Comparison of ENCODE assay signal across 30 cellular contexts in genomic region chr6:157754351-157754750, GRCh38.
A peak's percentile ranks its signal among the peaks of the same experiment; 100 is the strongest.
DNase-seq lines count a peak whose midpoint lies in the region; ATAC-seq, FAIRE-seq and TF ChIP-seq lines count a peak whose summit lies in the region.
"Had no signal": no experiment of that assay in that cellular context is flagged by ENCODE, and none has a peak within 500 bp of the region (broad histone marks: within the 10 kb centered on the region; RNA-seq: fewer than 3 reads in every experiment).

No MANE protein-coding gene starts in this region.

- H3K9me3 Mint-ChIP-seq in activated CD4-positive, alpha-beta T cell treated with anti-CD3 and anti-CD28 coated beads, Interleukin-2, amount 10 ng/mL, durations not matched to agents 24 days and 14 days: peaks cover 7% of the 10 kb centered on the region
- peaks cover 3% of the 10 kb centered on the region for H3K9me3 Mint-ChIP-seq in CD4-positive, alpha-beta T cell
- peaks cover 6% of the 10 kb centered on the region for H3K9me3 Mint-ChIP-seq in activated T-helper 1 cell treated with anti-CD3 and anti-CD28 coated beads, Interleukin-12 subunit alpha, Interleukin-12 subunit beta, Interleukin-2, Interleukin-4 antibody, amounts not matched to agents 30 ng/mL and 10 ng/mL and 1 ng/mL, durations not matched to agents 14 hours and 24 hours and 36 hours
- H3K9me3 Mint-ChIP-seq in naive thymus-derived CD4-positive, alpha-beta T cell: peaks cover 0 to 19% (median 6%) of the 10 kb centered on the region in 11 donors
- H3K9me3 Mint-ChIP-seq: natural killer cell had no signal

- POLR2A ChIA-PET in CD4-positive, alpha-beta T cell (lab: Charles Lee): interaction anchor here (0.9 to 3.7 kb wide), 2 partner anchors 119 to 131 kb away, joined by 3 to 23 read pairs; no protein-coding TSS in a partner anchor
- POLR2A ChIA-PET in naive thymus-derived CD4-positive, alpha-beta T cell (lab: Charles Lee): interaction anchor here (0.9 to 2.5 kb wide), 3 partner anchors 10 to 202 kb away, joined by 3 to 9 read pairs (median 5); no protein-coding TSS in a partner anchor

- no peaks in the 10 kb centered on the region for H3K36me3 Mint-ChIP-seq in activated CD4-positive, alpha-beta T cell treated with anti-CD3 and anti-CD28 coated beads, Interleukin-2, amount 10 ng/mL, durations not matched to agents 24 days and 14 days (ENCODE audit: low read depth)
- H3K36me3 Mint-ChIP-seq in CD4-positive, alpha-beta T cell (ENCODE audit: low read depth): no peaks in the 10 kb centered on the region
- peaks cover 9% of the 10 kb centered on the region for H3K36me3 Mint-ChIP-seq in activated T-helper 1 cell treated with anti-CD3 and anti-CD28 coated beads, Interleukin-12 subunit alpha, Interleukin-12 subunit beta, Interleukin-2, Interleukin-4 antibody, amounts not matched to agents 30 ng/mL and 10 ng/mL and 1 ng/mL, durations not matched to agents 14 hours and 24 hours and 36 hours (ENCODE audit: low read depth)
- peaks cover 0 to 7% (median 0%) of the 10 kb centered on the region in 5 donors for H3K36me3 Mint-ChIP-seq in naive thymus-derived CD4-positive, alpha-beta T cell
- H3K36me3 Mint-ChIP-seq: CD4-positive, alpha-beta memory T cell; natural killer cell had no signal

- no peak overlapping the region for H3K27ac ChIP-seq in CD4-positive, alpha-beta T cell (ENCODE audit: low read depth, low read length)
- no peak overlapping the region for H3K27ac ChIP-seq in naive thymus-derived CD4-positive, alpha-beta T cell (ENCODE audit: low read depth, low read length)
- no peak overlapping the region for H3K27ac ChIP-seq in kidney (ENCODE audit: low read depth in 2 of 2, low read length in 2 of 2)
- H3K27ac ChIP-seq: colonic mucosa, epithelial cell of prostate, PC-9, prostate gland, sigmoid colon, upper lobe of left lung had no signal

- H3K27ac Mint-ChIP-seq in activated CD4-positive, alpha-beta T cell treated with anti-CD3 and anti-CD28 coated beads, Interleukin-2, amount 10 ng/mL, durations not matched to agents 24 days and 14 days: peak overlapping the region; percentile 96
- peak overlapping the region; percentile 87 for H3K27ac Mint-ChIP-seq in CD4-positive, alpha-beta T cell
- peak overlapping the region; percentile 92 for H3K27ac Mint-ChIP-seq in activated T-helper 1 cell treated with anti-CD3 and anti-CD28 coated beads, Interleukin-12 subunit alpha, Interleukin-12 subunit beta, Interleukin-2, Interleukin-4 antibody, amounts not matched to agents 30 ng/mL and 10 ng/mL and 1 ng/mL, durations not matched to agents 14 hours and 24 hours and 36 hours
- H3K27ac Mint-ChIP-seq in naive thymus-derived CD4-positive, alpha-beta T cell: peak overlapping the region in 8 of 9 donors; percentile 80 to 98 (median 94)
- H3K27ac Mint-ChIP-seq: GM23338, natural killer cell had no signal

- no peaks in the 10 kb centered on the region for H3K36me3 ChIP-seq in naive thymus-derived CD4-positive, alpha-beta T cell (ENCODE audit: control insufficient read depth in 2 of 3, insufficient read depth in 3 of 3, low read length in 3 of 3)
- no peaks in the 10 kb centered on the region for H3K36me3 ChIP-seq in kidney (ENCODE audit: control insufficient read depth in 1 of 2, insufficient read depth in 2 of 2, low read length in 2 of 2)
- H3K36me3 ChIP-seq: colonic mucosa, prostate gland, sigmoid colon, upper lobe of left lung had no signal

- H3K4me1 ChIP-seq in naive thymus-derived CD4-positive, alpha-beta T cell (ENCODE audit: control insufficient read depth in 2 of 2, insufficient read depth in 2 of 2, low read length in 2 of 2): peaks cover 0 to 42% of the 10 kb centered on the region in 2 donors
- H3K4me1 ChIP-seq in kidney (ENCODE audit: control insufficient read depth in 1 of 2, insufficient read depth in 1 of 2, low read depth in 1 of 2, low read length in 2 of 2): peaks cover 10 to 14% of the 10 kb centered on the region in 2 donors
- H3K4me1 ChIP-seq: colonic mucosa, prostate gland had no signal

- peak; percentile 27 for ATAC-seq in CD4-positive, alpha-beta T cell (ENCODE audit: poor library complexity)
- ATAC-seq in naive thymus-derived CD4-positive, alpha-beta T cell: no peak
- ATAC-seq: GM23338, natural killer cell, T-helper 17 cell had no signal

- H3K4me3 ChIP-seq in naive thymus-derived CD4-positive, alpha-beta T cell (ENCODE audit: low read length): no peak overlapping the region
- no peak overlapping the region for H3K4me3 ChIP-seq in kidney (ENCODE audit: low read length in 2 of 2)
- H3K4me3 ChIP-seq: colonic mucosa, GM23338, lung, PC-9, prostate gland, sigmoid colon, upper lobe of left lung had no signal

- no peak overlapping the region for H3K9ac ChIP-seq in kidney (ENCODE audit: low read length in 2 of 2)
- H3K9ac ChIP-seq: SK-N-SH had no signal

- H3K9me3 ChIP-seq in CD4-positive, alpha-beta T cell (ENCODE audit: control insufficient read depth, low read length): no peaks in the 10 kb centered on the region
- no peaks in the 10 kb centered on the region for H3K9me3 ChIP-seq in naive thymus-derived CD4-positive, alpha-beta T cell (ENCODE audit: control insufficient read depth in 2 of 3, low read length in 3 of 3)
- H3K9me3 ChIP-seq in kidney (ENCODE audit: control insufficient read depth in 1 of 2, low read length in 2 of 2): no peaks in the 10 kb centered on the region
- H3K9me3 ChIP-seq: colonic mucosa, prostate gland, sigmoid colon, SK-N-SH, upper lobe of left lung had no signal

- no peak for TF ChIP-seq CTCF in CD4-positive, alpha-beta T cell (IDR thresholded peaks at IDR 0.05)
- TF ChIP-seq CTCF in kidney (IDR thresholded peaks at IDR 0.05; ENCODE audit: borderline replicate concordance, extremely low read depth, insufficient read depth): no peak

- CTCF ChIA-PET in CD4-positive, alpha-beta T cell (lab: Charles Lee): no interaction called here
- CTCF ChIA-PET in naive thymus-derived CD4-positive, alpha-beta T cell (lab: Charles Lee): interaction anchor here (1.0 kb wide), 1 partner anchor 119 kb away, joined by 3 read pairs; no protein-coding TSS in a partner anchor

- FAIRE-seq in kidney (lab: Jason Lieb, UNC): no peak

- H3K27me3 ChIP-seq in CD4-positive, alpha-beta T cell (ENCODE audit: control insufficient read depth, insufficient read depth, low read length): no peaks in the 10 kb centered on the region
- H3K27me3 ChIP-seq in naive thymus-derived CD4-positive, alpha-beta T cell (ENCODE audit: control insufficient read depth in 2 of 2, insufficient read depth in 2 of 2, low read length in 2 of 2): no peaks in the 10 kb centered on the region
- H3K27me3 ChIP-seq: colonic mucosa, sigmoid colon, upper lobe of left lung had no signal

- DNase-seq in activated CD4-positive, alpha-beta T cell treated with anti-CD3 and anti-CD28 coated beads, Interleukin-2, amount 10 ng/mL, durations not matched to agents 24 days and 14 days: no peak
- no peak for DNase-seq in activated CD4-positive, alpha-beta T cell treated with anti-CD3 and anti-CD28 coated beads for 1 hour
- DNase-seq in CD4-positive, alpha-beta T cell: no peak
- no peak for DNase-seq in activated T-helper 1 cell treated with anti-CD3 and anti-CD28 coated beads, Interleukin-12 subunit alpha, Interleukin-12 subunit beta, Interleukin-2, Interleukin-4 antibody, amounts not matched to agents 30 ng/mL and 10 ng/mL and 1 ng/mL, durations not matched to agents 14 hours and 24 hours and 36 hours (ENCODE audit: low spot score)
- peak in 4 of 9 donors; percentile 32 to 53 (median 46) for DNase-seq in naive thymus-derived CD4-positive, alpha-beta T cell
- DNase-seq in NCI-H2227 treated with DMSO at 0.1 percent for 48 hours (lab: John Stamatoyannopoulos, UW) (no peak), NCI-H2081 treated with DMSO at 0.1 percent for 48 hours (lab: John Stamatoyannopoulos, UW) (no peak), kidney (no peak)
- DNase-seq: activated T-cell treated with anti-CD3 and anti-CD28 coated beads, Interleukin-2, amount 50 U/mL, for 4 hours; CD4-positive, alpha-beta memory T cell; colonic mucosa; effector CD4-positive, alpha-beta T cell; hippocampal formation; natural killer cell; NCI-H1417 treated with DMSO at 0.1 percent for 48 hours; NCI-H2081; NCI-H226; NCI-H69; occipital lobe; PC-9; sigmoid colon; SK-N-SH; stimulated activated CD4-positive, alpha-beta T cell treated with anti-CD3 and anti-CD28 coated beads, Interleukin-12 subunit alpha, Interleukin-12 subunit beta, amount 100 ng/mL, for 4 hours; stimulated activated CD4-positive, alpha-beta T cell treated with anti-CD3 and anti-CD28 coated beads, Interleukin-2, amount 100 ng/mL, for 48 hours; T-helper 17 cell; upper lobe of left lung had no signal

- H3K4me3 Mint-ChIP-seq in activated CD4-positive, alpha-beta T cell treated with anti-CD3 and anti-CD28 coated beads, Interleukin-2, amount 10 ng/mL, durations not matched to agents 24 days and 14 days: peak overlapping the region; percentile 42
- H3K4me3 Mint-ChIP-seq in CD4-positive, alpha-beta T cell: peak overlapping the region; percentile 42
- H3K4me3 Mint-ChIP-seq in activated T-helper 1 cell treated with anti-CD3 and anti-CD28 coated beads, Interleukin-12 subunit alpha, Interleukin-12 subunit beta, Interleukin-2, Interleukin-4 antibody, amounts not matched to agents 30 ng/mL and 10 ng/mL and 1 ng/mL, durations not matched to agents 14 hours and 24 hours and 36 hours: no peak overlapping the region
- peak overlapping the region in 9 of 10 donors; percentile 39 to 84 (median 77) for H3K4me3 Mint-ChIP-seq in naive thymus-derived CD4-positive, alpha-beta T cell
- H3K4me3 Mint-ChIP-seq: GM23338, natural killer cell, T-helper 17 cell had no signal

- intact Hi-C loops in activated CD4-positive, alpha-beta T cell treated with anti-CD3 and anti-CD28 coated beads, Interleukin-2, amount 10 ng/mL, durations not matched to agents 24 days and 14 days (cut with micrococcal nuclease): no loop called here
- intact Hi-C loops in CD4-positive, alpha-beta T cell (cut with DNase I, micrococcal nuclease): loop anchor here in 1 of 2 experiments (10.0 kb wide), 1 partner anchor 90 kb away; no protein-coding TSS in a partner anchor
- intact Hi-C loops in activated T-helper 1 cell treated with anti-CD3 and anti-CD28 coated beads, Interleukin-12 subunit alpha, Interleukin-12 subunit beta, Interleukin-2, Interleukin-4 antibody, amounts not matched to agents 30 ng/mL and 10 ng/mL and 1 ng/mL, durations not matched to agents 14 hours and 24 hours and 36 hours (cut with micrococcal nuclease): loop anchor here (2.0 to 5.0 kb wide), 2 partner anchors 16 to 87 kb away; no protein-coding TSS in a partner anchor
- intact Hi-C loops in naive thymus-derived CD4-positive, alpha-beta T cell (cut with micrococcal nuclease): loop anchor here in 1 of 2 donors (10.0 kb wide), 1 partner anchor 440 kb away; no protein-coding TSS in a partner anchor
- intact Hi-C loops in kidney (cut with DNase I): loop anchor here (10.0 kb wide), 1 partner anchor 100 kb away; no protein-coding TSS in a partner anchor

- peaks cover 10% of the 10 kb centered on the region for H3K27me3 Mint-ChIP-seq in activated CD4-positive, alpha-beta T cell treated with anti-CD3 and anti-CD28 coated beads, Interleukin-2, amount 10 ng/mL, durations not matched to agents 24 days and 14 days
- no peaks in the 10 kb centered on the region for H3K27me3 Mint-ChIP-seq in CD4-positive, alpha-beta T cell
- H3K27me3 Mint-ChIP-seq in activated T-helper 1 cell treated with anti-CD3 and anti-CD28 coated beads, Interleukin-12 subunit alpha, Interleukin-12 subunit beta, Interleukin-2, Interleukin-4 antibody, amounts not matched to agents 30 ng/mL and 10 ng/mL and 1 ng/mL, durations not matched to agents 14 hours and 24 hours and 36 hours (ENCODE audit: insufficient read depth): peaks cover 10% of the 10 kb centered on the region
- peaks cover 0 to 45% (median 0%) of the 10 kb centered on the region in 5 donors for H3K27me3 Mint-ChIP-seq in naive thymus-derived CD4-positive, alpha-beta T cell

- peaks cover 72% of the 10 kb centered on the region for H3K4me1 Mint-ChIP-seq in activated CD4-positive, alpha-beta T cell treated with anti-CD3 and anti-CD28 coated beads, Interleukin-2, amount 10 ng/mL, durations not matched to agents 24 days and 14 days
- H3K4me1 Mint-ChIP-seq in CD4-positive, alpha-beta T cell (ENCODE audit: low read depth): peaks cover 54% of the 10 kb centered on the region
- peaks cover 76% of the 10 kb centered on the region for H3K4me1 Mint-ChIP-seq in activated T-helper 1 cell treated with anti-CD3 and anti-CD28 coated beads, Interleukin-12 subunit alpha, Interleukin-12 subunit beta, Interleukin-2, Interleukin-4 antibody, amounts not matched to agents 30 ng/mL and 10 ng/mL and 1 ng/mL, durations not matched to agents 14 hours and 24 hours and 36 hours (ENCODE audit: low read depth)
- H3K4me1 Mint-ChIP-seq in naive thymus-derived CD4-positive, alpha-beta T cell: peaks cover 30 to 69% (median 60%) of the 10 kb centered on the region in 7 donors
- H3K4me1 Mint-ChIP-seq: natural killer cell had no signal
